In genomic region chr11:11444800-11445126, GRCh38 we compare ENCODE assay signal across 28 cellular contexts.
DNase-seq lines count a peak whose midpoint lies in the region; ATAC-seq and TF ChIP-seq lines count a peak whose summit lies in the region.
"Had no signal": no experiment of that assay in that cellular context is flagged by ENCODE, and none has a peak within 500 bp of the region (broad histone marks: within the 10 kb centered on the region; RNA-seq: fewer than 3 reads in every experiment).

No MANE protein-coding gene starts in this region.

- no peaks in the 10 kb centered on the region for H3K9me3 ChIP-seq in SK-N-SH
- H3K9me3 ChIP-seq: body of pancreas, lower lobe of right lung had no signal

- no peaks in the 10 kb centered on the region for H3K9me2 ChIP-seq in SK-N-SH

- peak; percentile 23 for DNase-seq in SK-N-SH
- DNase-seq in cerebellar cortex (ENCODE audit: low spot score), result peak; percentile 64
- DNase-seq in left ventricle myocardium superior, result no peak
- no peak for DNase-seq in AG08395 (ENCODE audit: low spot score)
- DNase-seq in LoVo (ENCODE audit: low spot score), result no peak
- DNase-seq: activated CD4-positive, alpha-beta T cell treated with anti-CD3 and anti-CD28 coated beads for 48 hours; activated naive CD8-positive, alpha-beta T cell treated with anti-CD3 and anti-CD28 coated beads for 36 hours; AML-193; DMS79; foreskin melanocyte; hypothalamus; lower lobe of right lung; NCI-H1105; NCI-H2029; NCI-H774; retina; stimulated activated CD4-positive, alpha-beta T cell treated with anti-CD3 and anti-CD28 coated beads, Interleukin-12 subunit alpha, Interleukin-12 subunit beta, amount 100 ng/mL, for 4 hours; stimulated activated CD4-positive, alpha-beta T cell treated with anti-CD3 and anti-CD28 coated beads, Interleukin-4, amount 100 ng/mL, for 4 hours; stimulated activated naive CD8-positive, alpha-beta T cell treated with anti-CD3 and anti-CD28 coated beads, Interleukin-15, Interleukin-2, amounts not matched to agents 100 U/mL and 50 U/mL, for 24 hours; T-helper 1 cell had no signal

- no peak overlapping the region for H3K9ac ChIP-seq in SK-N-SH

- no peaks in the 10 kb centered on the region for H3K79me2 ChIP-seq in SK-N-SH (ENCODE audit: insufficient read depth)

- H4K20me1 ChIP-seq in SK-N-SH (ENCODE audit: insufficient read depth), result no peaks in the 10 kb centered on the region

- CTCF ChIA-PET in SK-N-SH (lab: Yijun Ruan, JAX), result no interaction called here

- no peak overlapping the region for H2AFZ ChIP-seq in SK-N-SH (ENCODE audit: low read depth)

- no peak for TF ChIP-seq EP300 in SK-N-SH (IDR thresholded peaks at IDR 0.05; ENCODE audit: borderline replicate concordance in 1 of 2, low read depth in 1 of 2, low read length in 1 of 2)

- no peaks in the 10 kb centered on the region for H3F3A ChIP-seq in SK-N-SH (replicated peaks; ENCODE audit: insufficient read depth)

- intact Hi-C loops in left ventricle myocardium superior (cut with micrococcal nuclease), result no loop called here

- 50% methylated on average over 5 of the region's 5 CpGs for WGBS in SK-N-SH (ENCODE audit: low lambda C conversion rate)

- TF ChIP-seq CTCF in SK-N-SH (IDR thresholded peaks at IDR 0.05), result no peak

- TF ChIP-seq RAD21 in SK-N-SH (IDR thresholded peaks at IDR 0.05; ENCODE audit: low read length), result no peak

- ATAC-seq in SK-N-SH treated with all-trans-retinoic acid at 6 μM for 48 hours (no peak), left ventricle myocardium superior (peak; percentile 12), GM19452 (IDR thresholded peaks at IDR 0.05; ENCODE audit: unreplicated experiment) (no peak)
- ATAC-seq: body of pancreas; GM12878; HepG2; stimulated activated naive CD8-positive, alpha-beta T cell treated with anti-CD3 and anti-CD28 coated beads, Interleukin-15, Interleukin-2, amounts not matched to agents 100 U/mL and 50 U/mL, for 24 hours had no signal

- H3K36me3 ChIP-seq in SK-N-SH (replicated peaks in 1 of 2; ENCODE audit: control insufficient read depth in 1 of 2, insufficient read depth in 2 of 2, low read length in 1 of 2), result no peaks in the 10 kb centered on the region
- H3K36me3 ChIP-seq: lower lobe of right lung had no signal

- H3K4me3 ChIP-seq in SK-N-SH (ENCODE audit: low read depth in 2 of 2, low read length in 1 of 2), result no peak overlapping the region
- H3K4me3 ChIP-seq: body of pancreas, GM12878, lower lobe of right lung had no signal

- no peak overlapping the region for H3K4me2 ChIP-seq in SK-N-SH

- H3K27me3 ChIP-seq in SK-N-SH (ENCODE audit: insufficient read depth), result no peaks in the 10 kb centered on the region
- H3K27me3 ChIP-seq: body of pancreas had no signal

- peaks cover 0 to 23% of the 10 kb centered on the region in 2 experiments; a peak in 1 of 4 replicates for H3K4me1 ChIP-seq in SK-N-SH (ENCODE audit: control insufficient read depth in 1 of 2, insufficient read depth in 2 of 2, low read depth in 1 of 2, low read length in 1 of 2)

- H3K27ac ChIP-seq in SK-N-SH (ENCODE audit: low read depth in 2 of 2, low read length in 1 of 2) (no peak overlapping the region), temporal lobe (ENCODE audit: low read depth, low read length) (peak overlapping the region; percentile 47)
- H3K27ac ChIP-seq: 22Rv1, epithelial cell of prostate had no signal

- POLR2A ChIA-PET in SK-N-SH (lab: Yijun Ruan, JAX), result interaction anchor here (1.1 kb wide), 1 partner anchor 9 kb away, joined by 3 read pairs; no protein-coding TSS in a partner anchor

TF ChIP-seq in SK-N-SH, 30 proteins besides CTCF, POLR2A, EP300 and RAD21 (continues in another document):
- no peak for TF ChIP-seq ZBTB33 (IDR thresholded peaks at IDR 0.05; ENCODE audit: borderline replicate concordance, low read depth)
- TF ChIP-seq RCOR1 (IDR thresholded peaks at IDR 0.05; ENCODE audit: low read length), result no peak
- no peak for TF ChIP-seq GATA2 (CRISPR knock-in tag; IDR thresholded peaks at IDR 0.05)
- TF ChIP-seq EZH2phosphoT487 (IDR thresholded peaks at IDR 0.05; ENCODE audit: borderline replicate concordance, low read depth), result no peak
- no peak for TF ChIP-seq NRF1 (IDR thresholded peaks at IDR 0.05; ENCODE audit: low read depth, low read length)
- no peak for TF ChIP-seq TAF1 (IDR thresholded peaks at IDR 0.05; ENCODE audit: borderline replicate concordance, low read depth, low read length)
- TF ChIP-seq MEF2A (IDR thresholded peaks at IDR 0.05; ENCODE audit: borderline replicate concordance, low read depth), result no peak
- TF ChIP-seq IRF3 (IDR thresholded peaks at IDR 0.05; ENCODE audit: low read depth, low read length), result no peak
- TF ChIP-seq SIN3A (IDR thresholded peaks at IDR 0.05; ENCODE audit: borderline replicate concordance, low read depth, low read length), result no peak
- no peak for TF ChIP-seq POLR2AphosphoS5 (IDR thresholded peaks at IDR 0.05; ENCODE audit: low read depth, low read length)
- TF ChIP-seq SMC3 (IDR thresholded peaks at IDR 0.05; ENCODE audit: low read depth, low read length), result no peak

TF ChIP-seq in SK-N-SH treated with all-trans-retinoic acid at 6 μM for 48 hours, 23 proteins besides CTCF, POLR2A, EP300 and RAD21:
- TF ChIP-seq ESRRG (CRISPR knock-in tag; IDR thresholded peaks at IDR 0.05), result no peak
- TF ChIP-seq TSHZ2 (CRISPR knock-in tag; IDR thresholded peaks at IDR 0.05), result no peak
- no peak for TF ChIP-seq CSRNP3 (CRISPR knock-in tag; IDR thresholded peaks at IDR 0.05)
- no peak for TF ChIP-seq ARNTL (CRISPR knock-in tag; IDR thresholded peaks at IDR 0.05; ENCODE audit: borderline replicate concordance, low read depth)
- TF ChIP-seq BACH2 (CRISPR knock-in tag; IDR thresholded peaks at IDR 0.05; ENCODE audit: borderline replicate concordance), result no peak
- TF ChIP-seq PATZ1 (CRISPR knock-in tag; IDR thresholded peaks at IDR 0.05; ENCODE audit: borderline replicate concordance), result no peak
- TF ChIP-seq RARB (CRISPR knock-in tag; IDR thresholded peaks at IDR 0.05), result no peak
- no peak for TF ChIP-seq ISL1 (CRISPR knock-in tag; IDR thresholded peaks at IDR 0.05)
- TF ChIP-seq ZFP3 (CRISPR knock-in tag; IDR thresholded peaks at IDR 0.05), result no peak

Comparison
In these comparisons a context has a peak if more than half of its experiments do, and no peak if none do; other contexts are left out.
1. DNase-seq: peak in SK-N-SH (single experiment) and cerebellar cortex (single experiment); none in left ventricle myocardium superior (single experiment), AG08395 (single experiment) and LoVo (single experiment).